Comparison of ENCODE assay signal across 9 cellular contexts in the genomic region with DNA sequence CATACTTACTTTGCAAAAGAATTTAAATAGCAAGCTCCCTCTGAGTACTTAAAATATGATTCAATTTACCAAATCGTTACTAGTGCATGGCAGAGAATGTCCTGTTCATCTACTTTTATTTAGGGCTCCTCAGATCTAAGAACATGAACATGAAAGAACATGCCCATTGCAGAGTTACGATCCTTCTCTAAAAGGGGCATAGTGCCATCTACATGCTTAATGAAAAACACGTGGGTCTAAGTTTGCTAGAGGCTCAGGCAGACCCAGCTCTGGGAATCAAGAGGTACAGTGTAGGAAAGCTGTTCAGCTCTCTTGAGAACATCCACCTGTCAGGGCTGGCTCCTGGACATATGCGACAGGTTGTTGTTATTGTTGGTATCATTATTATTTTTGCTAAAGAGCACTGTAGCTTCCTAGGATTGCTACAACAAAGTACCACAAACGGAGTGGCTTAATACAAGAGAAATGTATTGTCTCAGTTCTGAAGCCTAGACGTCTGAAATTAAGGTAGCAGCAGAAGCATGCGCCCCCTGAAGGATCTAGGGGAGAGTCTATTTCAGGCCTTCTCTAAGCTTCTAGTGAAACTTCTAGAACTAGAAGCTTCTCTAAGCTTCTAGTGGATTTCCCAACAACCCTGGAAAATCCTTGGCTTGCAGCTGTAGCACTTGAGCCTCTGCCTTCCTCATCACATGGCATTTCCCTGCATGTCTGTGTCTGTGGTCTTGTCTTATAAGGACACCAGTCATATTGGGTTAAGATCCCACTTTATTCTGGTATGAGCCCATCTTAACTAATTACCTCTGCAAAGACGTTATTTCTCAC.
DNase-seq lines count a peak whose midpoint lies in the region; ATAC-seq, FAIRE-seq and TF ChIP-seq lines count a peak whose summit lies in the region.
"Had no signal": no experiment of that assay in that cellular context is flagged by ENCODE, and none has a peak within 500 bp of the region (broad histone marks: within the 10 kb centered on the region; RNA-seq: fewer than 3 reads in every experiment).

No MANE protein-coding gene starts in this region.

- DNase-seq in NCI-H524 (lab: John Stamatoyannopoulos, UW) (peak; percentile 28 to 69), fibroblast of gingiva (ENCODE audit: low read depth) (peak; percentile 66), HTR-8/SVneo (ENCODE audit: insufficient read length, low spot score) (no peak), coronary artery (ENCODE audit: low spot score) (no peak)
- no peak for DNase-seq in stimulated activated CD4-positive, alpha-beta T cell treated with anti-CD3 and anti-CD28 coated beads, Interleukin-4, amount 100 ng/mL, for 24 hours

- peak; percentile 59 for ATAC-seq in GM18868 (IDR thresholded peaks at IDR 0.05; ENCODE audit: unreplicated experiment)
- no peak for ATAC-seq in HG02678 (IDR thresholded peaks at IDR 0.05; ENCODE audit: unreplicated experiment)

- TF ChIP-seq CTCF in 22Rv1 (IDR thresholded peaks at IDR 0.05) = peak; percentile 30; the same call in 1 of the 2 replicates
- no peak for TF ChIP-seq CTCF in coronary artery (IDR thresholded peaks at IDR 0.05)

- peak overlapping the region; percentile 81 for H3K27ac ChIP-seq in 22Rv1
- peak overlapping the region in 1 of 2 donors; percentile 43 for H3K27ac ChIP-seq in coronary artery
- H3K27ac ChIP-seq: SJCRH30 had no signal

- no peak overlapping the region for H3K4me3 ChIP-seq in coronary artery
- H3K4me3 ChIP-seq: SJCRH30 had no signal

- no peak for FAIRE-seq in HTR-8/SVneo (lab: Jason Lieb, UNC)

Comparison
In these comparisons a context has a peak if more than half of its experiments do, and no peak if none do; other contexts are left out.
1. DNase-seq: peak in NCI-H524 (2 of 2) and fibroblast of gingiva (single experiment); none in HTR-8/SVneo (single experiment), stimulated activated CD4-positive, alpha-beta T cell treated with anti-CD3 and anti-CD28 coated beads, Interleukin-4, amount 100 ng/mL, for 24 hours (single experiment) and coronary artery (single experiment).